Comparison of ENCODE assay signal across 13 cellular contexts in the genomic region with DNA sequence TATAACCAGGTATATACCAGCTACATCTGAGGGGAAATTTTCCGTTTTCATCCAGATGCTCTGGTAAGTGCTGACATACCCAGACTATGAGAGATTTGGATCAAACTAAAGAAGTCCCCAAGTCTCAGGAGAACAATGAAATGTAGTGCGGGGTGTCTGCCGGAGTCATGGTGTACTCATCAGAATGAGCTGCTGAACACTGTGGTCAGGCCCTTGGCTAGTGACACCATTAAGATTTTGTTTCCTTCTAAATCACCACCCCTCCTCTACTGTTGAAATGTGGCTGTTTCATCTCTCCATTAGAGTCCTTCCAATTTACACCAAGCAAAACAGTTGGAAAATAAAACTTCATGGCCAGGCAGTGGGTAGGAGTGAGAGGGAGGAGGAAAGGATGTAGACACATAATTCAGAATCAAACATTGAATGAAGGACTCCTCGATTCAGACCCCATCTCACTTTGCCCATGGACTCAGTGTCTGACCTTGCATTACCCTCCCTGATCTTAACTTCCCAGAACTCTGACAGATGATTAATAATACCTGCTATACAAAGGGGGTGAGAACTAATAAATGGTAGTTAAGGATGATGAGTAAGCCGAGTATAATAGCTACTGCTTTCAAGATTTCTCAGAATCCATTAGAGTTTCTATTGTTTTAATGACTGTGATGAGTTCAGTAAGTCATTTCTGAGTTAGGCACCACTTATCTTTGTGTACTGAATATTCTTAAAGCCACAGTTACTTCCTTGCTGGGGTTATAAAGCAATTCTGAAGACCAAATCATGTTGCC.
DNase-seq lines count a peak whose midpoint lies in the region; ATAC-seq and TF ChIP-seq lines count a peak whose summit lies in the region.
"Had no signal": no experiment of that assay in that cellular context is flagged by ENCODE, and none has a peak within 500 bp of the region (broad histone marks: within the 10 kb centered on the region; RNA-seq: fewer than 3 reads in every experiment).

No MANE protein-coding gene starts in this region.

- H3K27me3 Mint-ChIP-seq in activated naive CD4-positive, alpha-beta T cell treated with anti-CD3 and anti-CD28 coated beads, Interleukin-2, amount 10 ng/mL, durations not matched to agents 7 days and 5 days: no peaks in the 10 kb centered on the region
- H3K27me3 Mint-ChIP-seq: naive B cell had no signal

- peaks cover 32% of the 10 kb centered on the region for H3K4me1 Mint-ChIP-seq in activated naive CD4-positive, alpha-beta T cell treated with anti-CD3 and anti-CD28 coated beads, Interleukin-2, amount 10 ng/mL, durations not matched to agents 7 days and 5 days

- H3K27ac Mint-ChIP-seq in activated naive CD4-positive, alpha-beta T cell treated with anti-CD3 and anti-CD28 coated beads, Interleukin-2, amount 10 ng/mL, durations not matched to agents 7 days and 5 days: peak overlapping the region; percentile 16

- no peaks in the 10 kb centered on the region for H3K36me3 ChIP-seq in adipocyte (ENCODE audit: control insufficient read depth, insufficient read depth, low read length, severe bottlenecking)
- no peaks in the 10 kb centered on the region for H3K36me3 ChIP-seq in thyroid gland
- H3K36me3 ChIP-seq: thoracic aorta had no signal

- 78 to 91% methylated on average over 5 of the region's 5 CpGs for WGBS in thyroid gland, 2 donors

- H3K9me3 Mint-ChIP-seq in activated naive CD4-positive, alpha-beta T cell treated with anti-CD3 and anti-CD28 coated beads, Interleukin-2, amount 10 ng/mL, durations not matched to agents 7 days and 5 days: no peaks in the 10 kb centered on the region

- ATAC-seq in GM21423 (IDR thresholded peaks at IDR 0.05; ENCODE audit: unreplicated experiment): no peak

- H3K27me3 ChIP-seq in adipocyte (replicated peaks; ENCODE audit: control insufficient read depth, insufficient read depth, low read length) (no peaks in the 10 kb centered on the region), thyroid gland (no peaks in the 10 kb centered on the region)

- no peak for TF ChIP-seq CTCF in thyroid gland (IDR thresholded peaks at IDR 0.05)

- H3K9ac ChIP-seq in adipocyte (ENCODE audit: low read length): no peak overlapping the region

- H3K4me1 ChIP-seq in adipocyte (ENCODE audit: control insufficient read depth, insufficient read depth, low read length) (peaks cover 34% of the 10 kb centered on the region), thyroid gland (peaks cover 32 to 38% of the 10 kb centered on the region in 2 donors)

- H3K9me3 ChIP-seq in adipocyte (ENCODE audit: control insufficient read depth, low read length): no peaks in the 10 kb centered on the region
- H3K9me3 ChIP-seq in thyroid gland: no peaks in the 10 kb centered on the region
- H3K9me3 ChIP-seq: thoracic aorta had no signal

- no peak overlapping the region for H3K4me3 Mint-ChIP-seq in activated naive CD4-positive, alpha-beta T cell treated with anti-CD3 and anti-CD28 coated beads, Interleukin-2, amount 10 ng/mL, durations not matched to agents 7 days and 5 days
- H3K4me3 Mint-ChIP-seq: naive B cell had no signal

- intact Hi-C loops in thyroid gland (cut with DNase I): no loop called here

- TF ChIP-seq POLR2A in thyroid gland (IDR thresholded peaks at IDR 0.05): no peak

- peaks cover 4% of the 10 kb centered on the region for H3K36me3 Mint-ChIP-seq in activated naive CD4-positive, alpha-beta T cell treated with anti-CD3 and anti-CD28 coated beads, Interleukin-2, amount 10 ng/mL, durations not matched to agents 7 days and 5 days

- H3K27ac ChIP-seq in thyroid gland: peak overlapping the region in 2 of 3 donors; percentile 83 to 90

- CTCF ChIA-PET in activated naive CD4-positive, alpha-beta T cell treated with anti-CD3 and anti-CD28 coated beads, Interleukin-2, amount 10 ng/mL, durations not matched to agents 7 days and 5 days (lab: Charles Lee): interaction anchor here (2.7 kb wide), 2 partner anchors 38 to 298 kb away, joined by 12 read pairs; no protein-coding TSS in a partner anchor

- H3K4me3 ChIP-seq in adipocyte (ENCODE audit: low read length) (peak overlapping the region; percentile 12), thyroid gland (replicated peaks in 1 of 3) (no peak overlapping the region)
- H3K4me3 ChIP-seq: thoracic aorta had no signal

- DNase-seq in activated naive CD4-positive, alpha-beta T cell treated with anti-CD3 and anti-CD28 coated beads, Interleukin-2, amount 10 ng/mL, durations not matched to agents 7 days and 5 days: no peak
- DNase-seq in activated naive CD4-positive, alpha-beta T cell (lab: John Stamatoyannopoulos, UW): no peak
- no peak for DNase-seq in adipocyte (ENCODE audit: low read depth)
- peak; percentile 81 for DNase-seq in kidney tubule cell (ENCODE audit: low spot score)
- no peak for DNase-seq in thyroid gland
- DNase-seq in NCI-H510A treated with DMSO at 0.1 percent for 48 hours (lab: John Stamatoyannopoulos, UW): no peak
- no peak for DNase-seq in NCI-H1694 (lab: John Stamatoyannopoulos, UW)
- DNase-seq: head of caudate nucleus; MV-4-11; naive B cell; stimulated activated CD4-positive, alpha-beta T cell treated with anti-CD3 and anti-CD28 coated beads, Interleukin-4, amount 100 ng/mL, for 4 hours had no signal
